1 cellular context compared by ENCODE assay signal in the genomic region with DNA sequence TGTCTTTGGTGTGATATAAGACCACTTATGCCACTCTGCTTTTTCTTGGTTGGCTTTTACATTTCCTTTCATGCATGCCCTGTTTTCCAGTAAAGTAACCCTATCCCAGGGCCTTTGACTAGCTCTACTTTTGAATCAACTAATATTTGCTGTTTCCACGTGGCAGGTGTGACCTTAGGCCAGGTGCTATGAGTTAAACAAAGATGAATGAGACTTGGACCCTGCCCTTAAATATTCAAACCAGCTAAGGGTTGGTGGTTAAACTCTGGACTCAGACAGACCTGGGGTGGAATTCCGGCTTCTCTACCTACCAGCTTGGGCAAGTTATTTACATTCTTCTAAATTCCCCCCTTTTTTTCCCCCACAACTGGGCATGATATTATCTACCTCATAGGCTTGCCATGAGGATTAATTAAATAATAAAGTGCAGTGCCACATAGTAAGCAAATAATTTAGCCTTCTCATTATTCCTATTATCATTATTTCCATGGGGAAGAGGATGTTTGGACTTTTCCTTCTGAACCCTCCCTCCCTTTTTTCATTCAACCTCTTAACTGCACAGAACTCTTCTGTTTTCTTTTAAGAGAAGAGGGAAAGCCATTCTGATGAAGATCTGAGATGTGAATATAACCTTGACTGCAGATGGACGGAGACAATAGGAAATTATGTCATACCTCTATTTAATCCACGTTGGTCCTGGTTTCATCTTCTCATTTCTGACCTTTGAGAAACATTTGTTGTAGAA.
TF ChIP-seq lines count a peak whose summit lies in the region.

No MANE protein-coding gene starts in this region.

TF ChIP-seq in HepG2, 621 proteins besides CTCF, POLR2A, EP300 and RAD21 (continued from another document and continues in another):
- TF ChIP-seq, protein P1, sequence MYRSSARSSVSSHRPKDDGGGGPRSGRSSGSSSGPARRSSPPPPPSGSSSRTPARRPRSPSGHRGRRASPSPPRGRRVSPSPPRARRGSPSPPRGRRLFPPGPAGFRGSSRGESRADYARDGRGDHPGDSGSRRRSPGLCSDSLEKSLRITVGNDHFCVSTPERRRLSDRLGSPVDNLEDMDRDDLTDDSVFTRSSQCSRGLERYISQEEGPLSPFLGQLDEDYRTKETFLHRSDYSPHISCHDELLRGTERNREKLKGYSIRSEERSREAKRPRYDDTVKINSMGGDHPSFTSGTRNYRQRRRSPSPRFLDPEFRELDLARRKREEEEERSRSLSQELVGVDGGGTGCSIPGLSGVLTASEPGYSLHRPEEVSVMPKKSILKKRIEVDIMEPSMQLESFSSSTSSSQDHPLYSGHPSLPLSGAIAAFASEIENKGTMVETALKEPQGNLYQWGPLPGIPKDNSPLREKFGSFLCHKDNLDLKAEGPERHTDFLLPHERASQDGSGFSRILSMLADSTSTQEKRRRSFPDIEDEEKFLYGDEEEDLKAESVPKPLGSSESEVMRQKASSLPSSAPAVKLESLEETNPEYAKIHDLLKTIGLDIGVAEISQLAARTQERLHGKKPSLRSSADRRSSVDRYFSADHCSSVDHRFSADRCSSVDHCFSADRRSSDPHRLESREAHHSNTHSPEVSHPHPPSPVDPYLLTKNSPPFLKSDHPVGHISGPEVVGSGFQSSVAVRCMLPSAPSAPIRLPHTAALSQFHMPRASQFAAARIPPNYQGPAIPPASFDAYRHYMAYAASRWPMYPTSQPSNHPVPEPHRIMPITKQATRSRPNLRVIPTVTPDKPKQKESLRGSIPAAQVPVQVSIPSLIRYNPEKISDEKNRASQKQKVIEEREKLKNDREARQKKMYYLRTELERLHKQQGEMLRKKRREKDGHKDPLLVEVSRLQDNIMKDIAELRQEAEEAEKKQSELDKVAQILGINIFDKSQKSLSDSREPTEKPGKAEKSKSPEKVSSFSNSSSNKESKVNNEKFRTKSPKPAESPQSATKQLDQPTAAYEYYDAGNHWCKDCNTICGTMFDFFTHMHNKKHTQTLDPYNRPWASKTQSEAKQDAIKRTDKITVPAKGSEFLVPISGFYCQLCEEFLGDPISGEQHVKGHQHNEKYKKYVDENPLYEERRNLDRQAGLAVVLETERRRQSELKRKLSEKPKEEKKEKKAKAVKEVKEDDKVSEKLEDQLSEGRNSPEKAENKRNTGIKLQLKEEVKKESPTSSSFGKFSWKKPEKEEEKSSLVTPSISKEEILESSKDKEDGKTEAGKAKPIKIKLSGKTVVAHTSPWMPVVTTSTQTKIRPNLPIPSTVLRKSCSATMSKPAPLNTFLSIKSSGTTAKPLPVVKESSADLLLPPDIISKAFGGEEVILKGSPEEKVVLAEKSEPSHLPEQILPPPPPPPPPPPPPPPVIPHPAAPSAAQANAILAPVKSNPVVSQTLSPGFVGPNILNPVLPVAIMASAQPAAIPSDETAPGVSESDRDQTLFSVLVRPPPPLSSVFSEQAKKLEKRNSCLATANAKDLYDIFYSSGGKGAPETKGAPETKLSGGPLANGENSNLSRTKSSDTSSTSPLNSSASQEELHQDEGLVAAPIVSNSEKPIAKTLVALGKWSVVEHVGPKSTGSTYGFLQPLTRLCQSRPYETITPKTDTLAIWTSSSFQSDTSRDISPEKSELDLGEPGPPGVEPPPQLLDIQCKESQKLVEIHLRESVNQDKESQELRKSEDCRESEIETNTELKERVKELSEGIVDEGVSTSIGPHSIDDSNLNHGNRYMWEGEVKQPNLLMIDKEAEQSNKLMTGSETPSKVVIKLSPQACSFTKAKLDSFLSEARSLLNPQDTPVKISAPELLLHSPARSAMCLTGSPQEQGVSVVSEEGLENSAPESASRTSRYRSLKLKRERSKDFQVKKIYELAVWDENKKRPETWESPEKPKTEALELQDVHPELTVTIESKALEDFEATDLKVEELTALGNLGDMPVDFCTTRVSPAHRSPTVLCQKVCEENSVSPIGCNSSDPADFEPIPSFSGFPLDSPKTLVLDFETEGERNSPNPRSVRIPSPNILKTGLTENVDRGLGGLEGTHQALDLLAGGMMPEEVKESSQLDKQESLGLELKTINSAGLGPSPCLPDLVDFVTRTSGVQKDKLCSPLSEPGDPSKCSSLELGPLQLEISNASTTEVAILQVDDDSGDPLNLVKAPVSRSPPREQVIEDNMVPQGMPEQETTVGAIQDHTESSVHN (CRISPR knock-in tag; IDR thresholded peaks at IDR 0.05): no peak
- TF ChIP-seq, protein P2, sequence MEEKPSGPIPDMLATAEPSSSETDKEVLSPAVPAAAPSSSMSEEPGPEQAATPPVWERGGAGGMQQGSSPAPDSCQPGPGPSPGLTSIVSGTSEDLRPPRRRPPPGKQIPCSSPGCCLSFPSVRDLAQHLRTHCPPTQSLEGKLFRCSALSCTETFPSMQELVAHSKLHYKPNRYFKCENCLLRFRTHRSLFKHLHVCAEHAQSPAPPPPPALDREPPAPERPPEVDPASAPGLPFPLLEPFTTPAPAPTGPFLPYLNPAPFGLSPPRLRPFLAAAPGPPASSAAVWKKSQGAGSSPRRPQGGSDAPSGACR (CRISPR knock-in tag; IDR thresholded peaks at IDR 0.05): peak; percentile 58; the same call in 1 of the 2 replicates
- no peak for TF ChIP-seq ZNF333 (CRISPR knock-in tag; IDR thresholded peaks at IDR 0.05; ENCODE audit: borderline replicate concordance)
- TF ChIP-seq, protein P3, sequence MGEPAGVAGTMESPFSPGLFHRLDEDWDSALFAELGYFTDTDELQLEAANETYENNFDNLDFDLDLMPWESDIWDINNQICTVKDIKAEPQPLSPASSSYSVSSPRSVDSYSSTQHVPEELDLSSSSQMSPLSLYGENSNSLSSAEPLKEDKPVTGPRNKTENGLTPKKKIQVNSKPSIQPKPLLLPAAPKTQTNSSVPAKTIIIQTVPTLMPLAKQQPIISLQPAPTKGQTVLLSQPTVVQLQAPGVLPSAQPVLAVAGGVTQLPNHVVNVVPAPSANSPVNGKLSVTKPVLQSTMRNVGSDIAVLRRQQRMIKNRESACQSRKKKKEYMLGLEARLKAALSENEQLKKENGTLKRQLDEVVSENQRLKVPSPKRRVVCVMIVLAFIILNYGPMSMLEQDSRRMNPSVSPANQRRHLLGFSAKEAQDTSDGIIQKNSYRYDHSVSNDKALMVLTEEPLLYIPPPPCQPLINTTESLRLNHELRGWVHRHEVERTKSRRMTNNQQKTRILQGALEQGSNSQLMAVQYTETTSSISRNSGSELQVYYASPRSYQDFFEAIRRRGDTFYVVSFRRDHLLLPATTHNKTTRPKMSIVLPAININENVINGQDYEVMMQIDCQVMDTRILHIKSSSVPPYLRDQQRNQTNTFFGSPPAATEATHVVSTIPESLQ (CRISPR knock-in tag; conservative IDR thresholded peaks at IDR 0.05): no peak
- TF ChIP-seq SSRP1 (CRISPR knock-in tag; IDR thresholded peaks at IDR 0.05): peak; percentile 65; the same call in 1 of the 2 replicates
- TF ChIP-seq NFE2L1 (CRISPR knock-in tag; IDR thresholded peaks at IDR 0.05; ENCODE audit: borderline replicate concordance): no peak
- TF ChIP-seq, protein P4, sequence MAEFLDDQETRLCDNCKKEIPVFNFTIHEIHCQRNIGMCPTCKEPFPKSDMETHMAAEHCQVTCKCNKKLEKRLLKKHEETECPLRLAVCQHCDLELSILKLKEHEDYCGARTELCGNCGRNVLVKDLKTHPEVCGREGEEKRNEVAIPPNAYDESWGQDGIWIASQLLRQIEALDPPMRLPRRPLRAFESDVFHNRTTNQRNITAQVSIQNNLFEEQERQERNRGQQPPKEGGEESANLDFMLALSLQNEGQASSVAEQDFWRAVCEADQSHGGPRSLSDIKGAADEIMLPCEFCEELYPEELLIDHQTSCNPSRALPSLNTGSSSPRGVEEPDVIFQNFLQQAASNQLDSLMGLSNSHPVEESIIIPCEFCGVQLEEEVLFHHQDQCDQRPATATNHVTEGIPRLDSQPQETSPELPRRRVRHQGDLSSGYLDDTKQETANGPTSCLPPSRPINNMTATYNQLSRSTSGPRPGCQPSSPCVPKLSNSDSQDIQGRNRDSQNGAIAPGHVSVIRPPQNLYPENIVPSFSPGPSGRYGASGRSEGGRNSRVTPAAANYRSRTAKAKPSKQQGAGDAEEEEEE (CRISPR knock-in tag; IDR thresholded peaks at IDR 0.05; ENCODE audit: borderline replicate concordance): no peak
- peak; percentile 75; the same call in 1 of the 2 replicates for TF ChIP-seq ZNF775 (CRISPR knock-in tag; IDR thresholded peaks at IDR 0.05; ENCODE audit: borderline replicate concordance)
- TF ChIP-seq, protein P5, sequence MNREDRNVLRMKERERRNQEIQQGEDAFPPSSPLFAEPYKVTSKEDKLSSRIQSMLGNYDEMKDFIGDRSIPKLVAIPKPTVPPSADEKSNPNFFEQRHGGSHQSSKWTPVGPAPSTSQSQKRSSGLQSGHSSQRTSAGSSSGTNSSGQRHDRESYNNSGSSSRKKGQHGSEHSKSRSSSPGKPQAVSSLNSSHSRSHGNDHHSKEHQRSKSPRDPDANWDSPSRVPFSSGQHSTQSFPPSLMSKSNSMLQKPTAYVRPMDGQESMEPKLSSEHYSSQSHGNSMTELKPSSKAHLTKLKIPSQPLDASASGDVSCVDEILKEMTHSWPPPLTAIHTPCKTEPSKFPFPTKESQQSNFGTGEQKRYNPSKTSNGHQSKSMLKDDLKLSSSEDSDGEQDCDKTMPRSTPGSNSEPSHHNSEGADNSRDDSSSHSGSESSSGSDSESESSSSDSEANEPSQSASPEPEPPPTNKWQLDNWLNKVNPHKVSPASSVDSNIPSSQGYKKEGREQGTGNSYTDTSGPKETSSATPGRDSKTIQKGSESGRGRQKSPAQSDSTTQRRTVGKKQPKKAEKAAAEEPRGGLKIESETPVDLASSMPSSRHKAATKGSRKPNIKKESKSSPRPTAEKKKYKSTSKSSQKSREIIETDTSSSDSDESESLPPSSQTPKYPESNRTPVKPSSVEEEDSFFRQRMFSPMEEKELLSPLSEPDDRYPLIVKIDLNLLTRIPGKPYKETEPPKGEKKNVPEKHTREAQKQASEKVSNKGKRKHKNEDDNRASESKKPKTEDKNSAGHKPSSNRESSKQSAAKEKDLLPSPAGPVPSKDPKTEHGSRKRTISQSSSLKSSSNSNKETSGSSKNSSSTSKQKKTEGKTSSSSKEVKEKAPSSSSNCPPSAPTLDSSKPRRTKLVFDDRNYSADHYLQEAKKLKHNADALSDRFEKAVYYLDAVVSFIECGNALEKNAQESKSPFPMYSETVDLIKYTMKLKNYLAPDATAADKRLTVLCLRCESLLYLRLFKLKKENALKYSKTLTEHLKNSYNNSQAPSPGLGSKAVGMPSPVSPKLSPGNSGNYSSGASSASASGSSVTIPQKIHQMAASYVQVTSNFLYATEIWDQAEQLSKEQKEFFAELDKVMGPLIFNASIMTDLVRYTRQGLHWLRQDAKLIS (CRISPR knock-in tag; IDR thresholded peaks at IDR 0.05): no peak
- peak; percentile 82 for TF ChIP-seq ZFY (CRISPR knock-in tag; IDR thresholded peaks at IDR 0.05)
- TF ChIP-seq ZNF780A (CRISPR knock-in tag; IDR thresholded peaks at IDR 0.05): peak; percentile 75; the same call in 1 of the 2 replicates
- TF ChIP-seq, protein P6, sequence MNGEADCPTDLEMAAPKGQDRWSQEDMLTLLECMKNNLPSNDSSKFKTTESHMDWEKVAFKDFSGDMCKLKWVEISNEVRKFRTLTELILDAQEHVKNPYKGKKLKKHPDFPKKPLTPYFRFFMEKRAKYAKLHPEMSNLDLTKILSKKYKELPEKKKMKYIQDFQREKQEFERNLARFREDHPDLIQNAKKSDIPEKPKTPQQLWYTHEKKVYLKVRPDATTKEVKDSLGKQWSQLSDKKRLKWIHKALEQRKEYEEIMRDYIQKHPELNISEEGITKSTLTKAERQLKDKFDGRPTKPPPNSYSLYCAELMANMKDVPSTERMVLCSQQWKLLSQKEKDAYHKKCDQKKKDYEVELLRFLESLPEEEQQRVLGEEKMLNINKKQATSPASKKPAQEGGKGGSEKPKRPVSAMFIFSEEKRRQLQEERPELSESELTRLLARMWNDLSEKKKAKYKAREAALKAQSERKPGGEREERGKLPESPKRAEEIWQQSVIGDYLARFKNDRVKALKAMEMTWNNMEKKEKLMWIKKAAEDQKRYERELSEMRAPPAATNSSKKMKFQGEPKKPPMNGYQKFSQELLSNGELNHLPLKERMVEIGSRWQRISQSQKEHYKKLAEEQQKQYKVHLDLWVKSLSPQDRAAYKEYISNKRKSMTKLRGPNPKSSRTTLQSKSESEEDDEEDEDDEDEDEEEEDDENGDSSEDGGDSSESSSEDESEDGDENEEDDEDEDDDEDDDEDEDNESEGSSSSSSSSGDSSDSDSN (CRISPR knock-in tag; IDR thresholded peaks at IDR 0.05): peak; percentile 39; the same call in 1 of the 2 replicates
- TF ChIP-seq, protein P7, sequence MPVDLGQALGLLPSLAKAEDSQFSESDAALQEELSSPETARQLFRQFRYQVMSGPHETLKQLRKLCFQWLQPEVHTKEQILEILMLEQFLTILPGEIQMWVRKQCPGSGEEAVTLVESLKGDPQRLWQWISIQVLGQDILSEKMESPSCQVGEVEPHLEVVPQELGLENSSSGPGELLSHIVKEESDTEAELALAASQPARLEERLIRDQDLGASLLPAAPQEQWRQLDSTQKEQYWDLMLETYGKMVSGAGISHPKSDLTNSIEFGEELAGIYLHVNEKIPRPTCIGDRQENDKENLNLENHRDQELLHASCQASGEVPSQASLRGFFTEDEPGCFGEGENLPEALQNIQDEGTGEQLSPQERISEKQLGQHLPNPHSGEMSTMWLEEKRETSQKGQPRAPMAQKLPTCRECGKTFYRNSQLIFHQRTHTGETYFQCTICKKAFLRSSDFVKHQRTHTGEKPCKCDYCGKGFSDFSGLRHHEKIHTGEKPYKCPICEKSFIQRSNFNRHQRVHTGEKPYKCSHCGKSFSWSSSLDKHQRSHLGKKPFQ (CRISPR knock-in tag; IDR thresholded peaks at IDR 0.05; ENCODE audit: insufficient replicate concordance): no peak
- TF ChIP-seq PITX1 (CRISPR knock-in tag; IDR thresholded peaks at IDR 0.05): peak; percentile 77
- TF ChIP-seq, protein P8, sequence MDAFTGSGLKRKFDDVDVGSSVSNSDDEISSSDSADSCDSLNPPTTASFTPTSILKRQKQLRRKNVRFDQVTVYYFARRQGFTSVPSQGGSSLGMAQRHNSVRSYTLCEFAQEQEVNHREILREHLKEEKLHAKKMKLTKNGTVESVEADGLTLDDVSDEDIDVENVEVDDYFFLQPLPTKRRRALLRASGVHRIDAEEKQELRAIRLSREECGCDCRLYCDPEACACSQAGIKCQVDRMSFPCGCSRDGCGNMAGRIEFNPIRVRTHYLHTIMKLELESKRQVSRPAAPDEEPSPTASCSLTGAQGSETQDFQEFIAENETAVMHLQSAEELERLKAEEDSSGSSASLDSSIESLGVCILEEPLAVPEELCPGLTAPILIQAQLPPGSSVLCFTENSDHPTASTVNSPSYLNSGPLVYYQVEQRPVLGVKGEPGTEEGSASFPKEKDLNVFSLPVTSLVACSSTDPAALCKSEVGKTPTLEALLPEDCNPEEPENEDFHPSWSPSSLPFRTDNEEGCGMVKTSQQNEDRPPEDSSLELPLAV (CRISPR knock-in tag; conservative IDR thresholded peaks at IDR 0.05; ENCODE audit: low read depth): no peak
- TF ChIP-seq ZNF160 (CRISPR knock-in tag; IDR thresholded peaks at IDR 0.05): peak; percentile 79
- TF ChIP-seq ZNF232 (CRISPR knock-in tag; IDR thresholded peaks at IDR 0.05; ENCODE audit: borderline replicate concordance): peak; percentile 99
- no peak for TF ChIP-seq ZNF7 (CRISPR knock-in tag; IDR thresholded peaks at IDR 0.05)
- TF ChIP-seq NBN (conservative IDR thresholded peaks at IDR 0.05): no peak
- peak; percentile 87 for TF ChIP-seq REPIN1 (CRISPR knock-in tag; IDR thresholded peaks at IDR 0.05; ENCODE audit: borderline replicate concordance, low read depth)
- no peak for TF ChIP-seq SUZ12 (IDR thresholded peaks at IDR 0.05; ENCODE audit: low read depth, low read length)
- peak; percentile 16; the same call in 1 of the 2 replicates for TF ChIP-seq TAF1 (CRISPR knock-in tag; IDR thresholded peaks at IDR 0.05)
- TF ChIP-seq RFXAP (CRISPR knock-in tag; IDR thresholded peaks at IDR 0.05; ENCODE audit: borderline replicate concordance): peak; percentile 90
- no peak for TF ChIP-seq ZNF776 (CRISPR knock-in tag; IDR thresholded peaks at IDR 0.05)
- no peak for TF ChIP-seq ZBTB7A (CRISPR knock-in tag; IDR thresholded peaks at IDR 0.05)
